21 cellular contexts compared by ENCODE assay signal in the genomic region with DNA sequence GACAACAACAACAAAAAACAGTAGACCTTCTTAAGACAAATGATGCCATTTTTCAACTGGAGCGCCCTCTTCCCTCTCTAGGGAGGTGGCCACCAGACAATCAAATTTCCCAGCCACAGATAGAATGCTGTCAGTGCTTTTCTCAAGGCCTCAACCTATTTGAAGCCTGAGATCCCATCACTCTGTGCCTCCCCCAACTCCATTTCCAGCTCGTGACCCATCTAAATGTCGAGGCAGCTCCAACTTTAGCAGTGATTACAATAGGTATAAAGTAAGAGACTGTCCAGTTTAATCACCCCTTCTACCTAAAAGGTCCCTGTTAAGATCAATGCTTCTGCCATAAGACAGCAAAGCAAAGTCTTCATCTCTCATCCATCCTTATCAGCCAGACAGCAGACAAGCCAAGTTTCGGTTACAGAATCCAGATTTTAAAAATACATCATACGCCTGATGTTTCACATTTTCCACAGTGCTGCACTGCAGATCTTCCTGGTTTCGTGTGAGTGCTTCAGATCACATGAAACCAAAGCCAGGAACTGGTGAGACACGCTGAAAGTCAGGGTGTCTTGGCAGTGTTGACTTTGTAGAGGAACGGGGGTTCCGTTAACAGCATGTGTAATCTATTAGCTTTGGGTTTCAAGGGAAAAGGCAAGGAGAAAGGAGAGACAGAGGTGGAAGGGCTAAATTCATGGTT.
DNase-seq lines count a peak whose midpoint lies in the region; ATAC-seq, FAIRE-seq and TF ChIP-seq lines count a peak whose summit lies in the region.
"Had no signal": no experiment of that assay in that cellular context is flagged by ENCODE, and none has a peak within 500 bp of the region (broad histone marks: within the 10 kb centered on the region; RNA-seq: fewer than 3 reads in every experiment).

No MANE protein-coding gene starts in this region.

- no peak for TF ChIP-seq CTCF in GM12878 (IDR thresholded peaks at IDR 0.05 in 2 of 3, conservative IDR thresholded peaks at IDR 0.05 in 1 of 3; ENCODE audit: control insufficient read depth in 2 of 3, extremely low read depth in 1 of 3, insufficient read depth in 1 of 3, low read depth in 3 of 3, low read length in 3 of 3)
- no peak for TF ChIP-seq CTCF in vagina (IDR thresholded peaks at IDR 0.05)
- no peak for TF ChIP-seq CTCF in CD4-positive, alpha-beta T cell (IDR thresholded peaks at IDR 0.05)

- SMC1A ChIA-PET in GM12878 (lab: Charles Lee; ENCODE audit: uncharacterized antibody, unreplicated experiment), result interaction anchor here (1.2 kb wide), 1 partner anchor 14 kb away, joined by 3 read pairs; no protein-coding TSS in a partner anchor

- FAIRE-seq in GM12878 (lab: Jason Lieb, UNC), result no peak

- H3K4me1 Mint-ChIP-seq in activated naive CD8-positive, alpha-beta T cell treated with anti-CD3 and anti-CD28 coated beads, Interleukin-2, amount 50 U/mL, for 24 hours, result peaks cover 5% of the 10 kb centered on the region
- no peaks in the 10 kb centered on the region for H3K4me1 Mint-ChIP-seq in activated naive CD8-positive, alpha-beta T cell treated with anti-CD3 and anti-CD28 coated beads for 36 hours
- no peaks in the 10 kb centered on the region for H3K4me1 Mint-ChIP-seq in CD4-positive, alpha-beta T cell (ENCODE audit: low read depth)

- RAD21 ChIA-PET in GM12878 (lab: Charles Lee; ENCODE audit: unreplicated experiment), result no interaction called here

- no peak overlapping the region for H3K4me2 ChIP-seq in GM12878 (ENCODE audit: control insufficient read depth, insufficient read depth)

- no peak for DNase-seq in activated naive CD8-positive, alpha-beta T cell treated with anti-CD3 and anti-CD28 coated beads, Interleukin-2, amount 50 U/mL, for 24 hours
- no peak for DNase-seq in activated naive CD8-positive, alpha-beta T cell treated with anti-CD3 and anti-CD28 coated beads for 36 hours
- no peak for DNase-seq in GM12878 (ENCODE audit: low read depth, low spot score)
- DNase-seq in left ventricle myocardium superior, result no peak
- no peak for DNase-seq in vagina (ENCODE audit: extremely low spot score in 2 of 2)
- no peak for DNase-seq in NCI-H748 treated with DMSO at 0.1 percent for 48 hours (lab: John Stamatoyannopoulos, UW)
- DNase-seq in NCI-H2196 treated with DMSO at 0.1 percent for 48 hours (lab: John Stamatoyannopoulos, UW; ENCODE audit: unreplicated experiment), result no peak
- DNase-seq in CD4-positive, alpha-beta T cell, result no peak
- DNase-seq: 8988T; activated CD8-positive, alpha-beta T cell treated with anti-CD3 and anti-CD28 coated beads for 36 hours; activated T-cell treated with anti-CD3 and anti-CD28 coated beads, Interleukin-2, amount 50 U/mL, for 4 hours; C1 segment of cervical spinal cord; NCI-H1048; NCI-H2029 treated with DMSO at 0.1 percent for 48 hours; NCI-H510A; right lobe of liver; stimulated activated naive B cell treated with anti-CD40 and anti-IgM and Interleukin-4, amounts not matched to agents 10 μg/mL and 1 μg/mL and 100 μg/mL, for 72 hours had no signal

- H3K4me3 ChIP-seq in GM12878 (no peak overlapping the region), vagina (no peak overlapping the region)
- H3K4me3 ChIP-seq: cardiac muscle cell, right lobe of liver, tibial nerve had no signal

- peak overlapping the region; percentile 20 for H3K27ac Mint-ChIP-seq in activated naive CD8-positive, alpha-beta T cell treated with anti-CD3 and anti-CD28 coated beads, Interleukin-2, amount 50 U/mL, for 24 hours
- no peak overlapping the region for H3K27ac Mint-ChIP-seq in activated naive CD8-positive, alpha-beta T cell treated with anti-CD3 and anti-CD28 coated beads for 36 hours
- no peak overlapping the region for H3K27ac Mint-ChIP-seq in CD4-positive, alpha-beta T cell
- H3K27ac Mint-ChIP-seq: activated CD8-positive, alpha-beta T cell treated with anti-CD3 and anti-CD28 coated beads for 36 hours; activated naive CD4-positive, alpha-beta T cell treated with anti-CD3 and anti-CD28 coated beads, Interleukin-2, amount 50 U/mL, for 72 hours; stimulated activated naive B cell treated with anti-CD40 and anti-IgM and Interleukin-4, amounts not matched to agents 10 μg/mL and 1 μg/mL and 100 μg/mL, for 72 hours had no signal

- CTCF ChIA-PET in GM12878 (lab: Yijun Ruan, JAX), result interaction anchor here (1.7 to 1.9 kb wide), 2 partner anchors 12 to 14 kb away, joined by 5 to 8 read pairs; no protein-coding TSS in a partner anchor
- CTCF ChIA-PET in CD4-positive, alpha-beta T cell (lab: Charles Lee), result no interaction called here

- H2AFZ ChIP-seq in GM12878 (ENCODE audit: control insufficient read depth, low read depth, low read length), result peak overlapping the region; percentile 34; the same call in 1 of the 2 replicates

- no peaks in the 10 kb centered on the region; a peak in 1 of 4 replicates for H3K27me3 ChIP-seq in GM12878 (replicated peaks in 1 of 2; ENCODE audit: control insufficient read depth in 2 of 2, insufficient read depth in 2 of 2, low read length in 1 of 2)
- no peaks in the 10 kb centered on the region for H3K27me3 ChIP-seq in vagina
- no peaks in the 10 kb centered on the region for H3K27me3 ChIP-seq in CD4-positive, alpha-beta T cell (ENCODE audit: control insufficient read depth, insufficient read depth, low read length)
- H3K27me3 ChIP-seq: cardiac muscle cell, right lobe of liver, tibial nerve had no signal

- no peak overlapping the region for H3K4me3 Mint-ChIP-seq in activated naive CD8-positive, alpha-beta T cell treated with anti-CD3 and anti-CD28 coated beads, Interleukin-2, amount 50 U/mL, for 24 hours
- H3K4me3 Mint-ChIP-seq in activated naive CD8-positive, alpha-beta T cell treated with anti-CD3 and anti-CD28 coated beads for 36 hours, result no peak overlapping the region
- no peak overlapping the region for H3K4me3 Mint-ChIP-seq in CD4-positive, alpha-beta T cell
- H3K4me3 Mint-ChIP-seq: activated CD8-positive, alpha-beta T cell treated with anti-CD3 and anti-CD28 coated beads for 36 hours; activated T-cell treated with anti-CD3 and anti-CD28 coated beads, Interleukin-2, amount 50 U/mL, for 4 hours; stimulated activated naive B cell treated with anti-CD40 and anti-IgM and Interleukin-4, amounts not matched to agents 10 μg/mL and 1 μg/mL and 100 μg/mL, for 72 hours had no signal

- TF ChIP-seq POLR2A in GM12878 (IDR thresholded peaks at IDR 0.05; ENCODE audit: low read depth, low read length), result no peak
- no peak for TF ChIP-seq POLR2A in vagina (IDR thresholded peaks at IDR 0.05)

- H3K4me1 ChIP-seq in GM12878 (ENCODE audit: control insufficient read depth, insufficient read depth, low read length), result peaks cover 14% of the 10 kb centered on the region
- H3K4me1 ChIP-seq in vagina, result no peaks in the 10 kb centered on the region
- H3K4me1 ChIP-seq: right lobe of liver, tibial nerve had no signal

- POLR2A ChIA-PET in GM12878 (lab: Charles Lee), result no interaction called here
- POLR2A ChIA-PET in CD4-positive, alpha-beta T cell (lab: Charles Lee), result no interaction called here

- no peak for ATAC-seq in activated naive CD8-positive, alpha-beta T cell treated with anti-CD3 and anti-CD28 coated beads, Interleukin-2, amount 50 U/mL, for 24 hours
- peak; percentile 40 for ATAC-seq in GM12878
- ATAC-seq in left ventricle myocardium superior, result peak; percentile 57
- ATAC-seq in CD4-positive, alpha-beta T cell (ENCODE audit: poor library complexity), result no peak
- ATAC-seq: activated CD8-positive, alpha-beta T cell treated with anti-CD3 and anti-CD28 coated beads for 36 hours; activated naive CD4-positive, alpha-beta T cell treated with anti-CD3 and anti-CD28 coated beads, Interleukin-2, amount 50 U/mL, for 72 hours; activated T-cell treated with anti-CD3 and anti-CD28 coated beads, Interleukin-2, amount 50 U/mL, for 4 hours; right lobe of liver had no signal

- no peaks in the 10 kb centered on the region for H3K36me3 Mint-ChIP-seq in activated naive CD8-positive, alpha-beta T cell treated with anti-CD3 and anti-CD28 coated beads, Interleukin-2, amount 50 U/mL, for 24 hours (ENCODE audit: low read depth)
- no peaks in the 10 kb centered on the region for H3K36me3 Mint-ChIP-seq in activated naive CD8-positive, alpha-beta T cell treated with anti-CD3 and anti-CD28 coated beads for 36 hours
- no peaks in the 10 kb centered on the region for H3K36me3 Mint-ChIP-seq in CD4-positive, alpha-beta T cell (ENCODE audit: low read depth)
- H3K36me3 Mint-ChIP-seq: activated naive CD4-positive, alpha-beta T cell treated with anti-CD3 and anti-CD28 coated beads, Interleukin-2, amount 50 U/mL, for 72 hours; stimulated activated naive B cell treated with anti-CD40 and anti-IgM and Interleukin-4, amounts not matched to agents 10 μg/mL and 1 μg/mL and 100 μg/mL, for 72 hours had no signal

- H3K36me3 ChIP-seq in GM12878 (ENCODE audit: control insufficient read depth in 2 of 2, insufficient read depth in 2 of 2, low read length in 1 of 2) (no peaks in the 10 kb centered on the region), vagina (no peaks in the 10 kb centered on the region)
- H3K36me3 ChIP-seq: cardiac muscle cell, right lobe of liver, tibial nerve had no signal

- WGBS in GM12878 (ENCODE audit: insufficient coverage, insufficient replicate concordance, low lambda C conversion rate, missing lambda C conversion rate), result 40% methylated on average over 9 of the region's 9 CpGs

- H3K27ac ChIP-seq in GM12878 (ENCODE audit: control insufficient read depth, insufficient read depth), result no peak overlapping the region; the same call in 1 of the 2 replicates
- peak overlapping the region; percentile 51 for H3K27ac ChIP-seq in vagina
- H3K27ac ChIP-seq in CD4-positive, alpha-beta T cell (ENCODE audit: low read depth, low read length), result no peak overlapping the region
- H3K27ac ChIP-seq: cardiac muscle cell, epithelial cell of prostate, right lobe of liver had no signal

- in situ Hi-C loops in GM12878 (cut with MboI), result no loop called here

- intact Hi-C loops in GM12878 (cut with micrococcal nuclease; ENCODE audit: unreplicated experiment), result loop anchor here (10.0 kb wide), 1 partner anchor 288 kb away; no protein-coding TSS in a partner anchor
- intact Hi-C loops in left ventricle myocardium superior (cut with micrococcal nuclease), result no loop called here
- intact Hi-C loops in vagina (cut with DNase I), result no loop called here
- intact Hi-C loops in CD4-positive, alpha-beta T cell (cut with DNase I, micrococcal nuclease), result no loop called here

- H3K9ac ChIP-seq in GM12878 (ENCODE audit: control insufficient read depth, insufficient read depth, low read length), result no peak overlapping the region

- H3K79me2 ChIP-seq in GM12878 (ENCODE audit: control insufficient read depth, insufficient read depth, low read length), result no peaks in the 10 kb centered on the region

- TF ChIP-seq EP300 in GM12878 (IDR thresholded peaks at IDR 0.05; ENCODE audit: borderline replicate concordance in 1 of 2, control insufficient read depth in 1 of 2, low read depth in 2 of 2, low read length in 2 of 2), result no peak

- TF ChIP-seq RAD21 in GM12878 (IDR thresholded peaks at IDR 0.05; ENCODE audit: insufficient read depth, low read depth, low read length), result no peak

- H3K9me3 ChIP-seq in GM12878 (replicated peaks; ENCODE audit: control insufficient read depth, insufficient read depth, low read length), result no peaks in the 10 kb centered on the region; the same call in 1 of the 3 replicates
- no peaks in the 10 kb centered on the region for H3K9me3 ChIP-seq in vagina
- H3K9me3 ChIP-seq in CD4-positive, alpha-beta T cell (ENCODE audit: control insufficient read depth, low read length), result no peaks in the 10 kb centered on the region
- H3K9me3 ChIP-seq: right lobe of liver, tibial nerve had no signal

- BruUV-seq in GM12878 (replicated peaks; lab: Mats Ljungman, UMichigan), result no TSS peak

- H4K20me1 ChIP-seq in GM12878 (ENCODE audit: control insufficient read depth, insufficient read depth), result no peaks in the 10 kb centered on the region

- peaks cover 6% of the 10 kb centered on the region for H3K9me3 Mint-ChIP-seq in activated naive CD8-positive, alpha-beta T cell treated with anti-CD3 and anti-CD28 coated beads, Interleukin-2, amount 50 U/mL, for 24 hours
- peaks cover 3% of the 10 kb centered on the region for H3K9me3 Mint-ChIP-seq in activated naive CD8-positive, alpha-beta T cell treated with anti-CD3 and anti-CD28 coated beads for 36 hours
- no peaks in the 10 kb centered on the region for H3K9me3 Mint-ChIP-seq in CD4-positive, alpha-beta T cell
- H3K9me3 Mint-ChIP-seq: activated CD8-positive, alpha-beta T cell treated with anti-CD3 and anti-CD28 coated beads for 36 hours had no signal

- H3K27me3 Mint-ChIP-seq in activated naive CD8-positive, alpha-beta T cell treated with anti-CD3 and anti-CD28 coated beads, Interleukin-2, amount 50 U/mL, for 24 hours, result peaks cover 5% of the 10 kb centered on the region
- H3K27me3 Mint-ChIP-seq in activated naive CD8-positive, alpha-beta T cell treated with anti-CD3 and anti-CD28 coated beads for 36 hours, result peaks cover 8% of the 10 kb centered on the region
- peaks cover 10% of the 10 kb centered on the region for H3K27me3 Mint-ChIP-seq in CD4-positive, alpha-beta T cell
- H3K27me3 Mint-ChIP-seq: activated CD8-positive, alpha-beta T cell treated with anti-CD3 and anti-CD28 coated beads for 36 hours had no signal

Comparison
In these comparisons a context has a peak if more than half of its experiments do, and no peak if none do; other contexts are left out.
1. ATAC-seq: peak in GM12878 (single experiment) and left ventricle myocardium superior (single experiment); none in activated naive CD8-positive, alpha-beta T cell treated with anti-CD3 and anti-CD28 coated beads, Interleukin-2, amount 50 U/mL, for 24 hours (single experiment) and CD4-positive, alpha-beta T cell (single experiment).